In the genomic region with DNA sequence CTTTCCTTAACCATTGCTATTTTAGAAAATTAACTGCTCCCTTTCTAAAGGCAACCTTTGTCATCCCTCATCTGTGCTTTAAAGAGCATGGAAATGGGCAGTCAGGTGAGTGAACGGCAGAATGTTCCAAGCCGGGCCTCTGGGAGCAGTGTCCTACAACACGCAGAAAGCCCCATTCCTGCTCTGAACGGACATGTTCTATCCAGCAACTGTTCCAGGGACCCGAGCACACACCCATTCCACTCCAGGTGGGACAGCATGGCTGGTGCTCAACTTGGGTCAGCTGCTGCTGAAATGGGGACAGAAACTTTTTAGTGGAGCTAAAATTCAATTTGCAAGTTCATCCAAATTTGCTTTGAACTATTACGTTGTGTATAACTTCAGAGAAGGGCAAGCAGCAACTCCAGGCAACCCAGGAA, we compare ENCODE assay signal across 10 cellular contexts. TPM values are rescaled to one million over a fixed set of nuclear protein-coding genes. Genes with fewer than 3 reads are reported as not detected.
DNase-seq lines count a peak whose midpoint lies in the region; ATAC-seq and TF ChIP-seq lines count a peak whose summit lies in the region.
"Had no signal": no experiment of that assay in that cellular context is flagged by ENCODE, and none has a peak within 500 bp of the region (broad histone marks: within the 10 kb centered on the region; RNA-seq: fewer than 3 reads in every experiment).

No MANE protein-coding gene starts in this region.

- H3K36me3 ChIP-seq in rectal smooth muscle tissue (ENCODE audit: control insufficient read depth, insufficient read depth, low read length) = peaks cover 11% of the 10 kb centered on the region

- H3K4me3 ChIP-seq in fibroblast of villous mesenchyme (ENCODE audit: low read depth, low read length) (no peak overlapping the region), rectal smooth muscle tissue (ENCODE audit: low read length) (peak overlapping the region; percentile 30)
- H3K4me3 ChIP-seq: esophagus squamous epithelium, SJSA1 had no signal

- peak; percentile 26 for TF ChIP-seq CTCF in GM12873 (IDR thresholded peaks at IDR 0.05; ENCODE audit: insufficient read depth, low read depth, low read length, missing control alignments)
- TF ChIP-seq CTCF in fibroblast of villous mesenchyme (IDR thresholded peaks at IDR 0.05; ENCODE audit: insufficient read depth, low read depth, low read length) = peak; percentile 20

- no peak overlapping the region for H3K27ac ChIP-seq in rectal smooth muscle tissue (ENCODE audit: low read depth, low read length)
- H3K27ac ChIP-seq: SJSA1 had no signal

- peak; percentile 55 for DNase-seq in NCI-H345 (lab: John Stamatoyannopoulos, UW)
- peak; percentile 34 for DNase-seq in fibroblast of villous mesenchyme (ENCODE audit: low read depth)
- DNase-seq in 8988T = no peak
- DNase-seq in OCI-M2 (lab: John Stamatoyannopoulos, UW; ENCODE audit: unreplicated experiment) = no peak
- DNase-seq: esophagus squamous epithelium had no signal

- H3K9ac ChIP-seq in rectal smooth muscle tissue (ENCODE audit: low read length) = no peak overlapping the region

- ATAC-seq in HG03342 (IDR thresholded peaks at IDR 0.05; ENCODE audit: unreplicated experiment) = no peak

- H3K4me1 ChIP-seq in rectal smooth muscle tissue (ENCODE audit: control insufficient read depth, insufficient read depth, low read length) = peaks cover 17% of the 10 kb centered on the region

- H3K27me3 ChIP-seq in rectal smooth muscle tissue (ENCODE audit: control insufficient read depth, insufficient read depth, low read length) = no peaks in the 10 kb centered on the region
- H3K27me3 ChIP-seq: esophagus squamous epithelium, SJSA1 had no signal

RNA-seq across cellular contexts. Expression of gene DIDO1, which starts 26.7 kb away (rescaled TPM):
- 41.2 and 47.5 TPM in 2 replicates for total RNA-seq in fibroblast of villous mesenchyme

RNA-seq across cellular contexts. Expression of gene TCFL5, which starts 38.0 kb away (rescaled TPM):
- 12.6 and 19.0 TPM in 2 replicates for total RNA-seq in fibroblast of villous mesenchyme

RNA-seq across cellular contexts. Expression of gene GID8, which starts 38.3 kb away (rescaled TPM):
- total RNA-seq in fibroblast of villous mesenchyme = 31.2 and 34.5 TPM in 2 replicates

RNA-seq across cellular contexts. Expression of gene SLC17A9, which starts 52.9 kb away (rescaled TPM):
- total RNA-seq in fibroblast of villous mesenchyme = 23.7 and 24.8 TPM in 2 replicates
- total RNA-seq: M059J, SJSA1 had no signal

Comparison
In these comparisons a context has a peak if more than half of its experiments do, and no peak if none do; other contexts are left out.
1. DNase-seq: peak in NCI-H345 (single experiment) and fibroblast of villous mesenchyme (single experiment); none in 8988T (single experiment) and OCI-M2 (single experiment).